32 cellular contexts compared by ENCODE assay signal in genomic region chr5:56083286-56083854, GRCh38.
"Had no signal": no experiment of that assay in that cellular context is flagged by ENCODE, and none has a peak within 500 bp of the region (broad histone marks: within the 10 kb centered on the region; RNA-seq: fewer than 3 reads in every experiment).

No MANE protein-coding gene starts in this region.

- FAIRE-seq: bronchial epithelial cell, kidney had no signal

- H3K9ac ChIP-seq: neural progenitor cell, parathyroid adenoma had no signal

- H3K4me3 Mint-ChIP-seq: activated T-cell treated with anti-CD3 and anti-CD28 coated beads, Interleukin-2, amount 50 U/mL, for 4 hours; central memory CD8-positive, alpha-beta T cell; dendritic cell treated with granulocyte-macrophage colony-stimulating factor and Interleukin-4, amounts not matched to agents 40 ng/mL and 50 ng/mL, for 4 days; endodermal cell; immature natural killer cell; neural progenitor cell had no signal

- H3K4me1 Mint-ChIP-seq: neural progenitor cell had no signal

- H3K27me3 ChIP-seq: heart left ventricle, neural progenitor cell, suprapubic skin, tibial artery, upper lobe of right lung had no signal

- H3K9me3 ChIP-seq: heart left ventricle, psoas muscle, suprapubic skin, tibial artery, upper lobe of right lung had no signal

- H3K27ac ChIP-seq: heart left ventricle, neural progenitor cell, parathyroid adenoma, psoas muscle, suprapubic skin, tibial artery, upper lobe of right lung, WERI-Rb-1 had no signal

- H3K4me2 ChIP-seq: neural progenitor cell, smooth muscle cell had no signal

- H3K9me3 Mint-ChIP-seq: activated T-cell treated with anti-CD3 and anti-CD28 coated beads, Interleukin-2, amount 50 U/mL, for 4 hours; central memory CD8-positive, alpha-beta T cell; immature natural killer cell had no signal

- H3K27ac Mint-ChIP-seq: dendritic cell treated with granulocyte-macrophage colony-stimulating factor and Interleukin-4, amounts not matched to agents 40 ng/mL and 50 ng/mL, for 4 days; endodermal cell; immature natural killer cell; neural progenitor cell had no signal

- H3K4me3 ChIP-seq: heart left ventricle, neural progenitor cell, psoas muscle, smooth muscle cell, suprapubic skin, tibial artery, upper lobe of right lung had no signal

- H2AFZ ChIP-seq: neural progenitor cell, parathyroid adenoma had no signal

- H3K27me3 Mint-ChIP-seq: dendritic cell treated with granulocyte-macrophage colony-stimulating factor and Interleukin-4, amounts not matched to agents 40 ng/mL and 50 ng/mL, for 4 days; naive thymus-derived CD8-positive, alpha-beta T cell had no signal

- H3K4me1 ChIP-seq: neural progenitor cell, psoas muscle had no signal

- H3K36me3 Mint-ChIP-seq: immature natural killer cell, neural progenitor cell had no signal

- ATAC-seq: activated T-cell treated with anti-CD3 and anti-CD28 coated beads, Interleukin-2, amount 50 U/mL, for 4 hours; esophagus mucosa; heart left ventricle; left colon; naive thymus-derived CD8-positive, alpha-beta T cell; psoas muscle; upper lobe of right lung had no signal

- H3K79me2 ChIP-seq: parathyroid adenoma had no signal

- DNase-seq: activated CD4-positive, alpha-beta T cell treated with anti-CD3 and anti-CD28 coated beads, Interleukin-2, amount 50 U/mL, for 1 hour; activated CD4-positive, CD25-positive, alpha-beta regulatory T cell treated with anti-CD3 and anti-CD28 coated beads, Interleukin-2, amount 50 U/mL, for 72 hours; activated CD8-positive, alpha-beta memory T cell treated with anti-CD3 and anti-CD28 coated beads, Interleukin-2, amount 50 U/mL, for 4 hours; activated naive CD4-positive, alpha-beta T cell; activated T-cell treated with anti-CD3 and anti-CD28 coated beads, Interleukin-2, amount 50 U/mL, for 4 hours; anterior cingulate cortex; endodermal cell; foreskin fibroblast; heart left ventricle; hypothalamus; immature natural killer cell; kidney; left colon; mammary epithelial cell; midbrain; naive thymus-derived CD8-positive, alpha-beta T cell; occipital lobe; psoas muscle; stimulated activated CD4-positive, alpha-beta T cell treated with anti-CD3 and anti-CD28 coated beads, Interleukin-2, amount 100 ng/mL, for 24 hours; stimulated activated naive CD4-positive, alpha-beta T cell; T-helper 9 cell; tibial artery; upper lobe of right lung; WERI-Rb-1 had no signal

- H3K36me3 ChIP-seq: heart left ventricle, neural progenitor cell, suprapubic skin, tibial artery, upper lobe of right lung, WERI-Rb-1 had no signal
